Comparison of ENCODE assay signal across 8 cellular contexts in the genomic region with DNA sequence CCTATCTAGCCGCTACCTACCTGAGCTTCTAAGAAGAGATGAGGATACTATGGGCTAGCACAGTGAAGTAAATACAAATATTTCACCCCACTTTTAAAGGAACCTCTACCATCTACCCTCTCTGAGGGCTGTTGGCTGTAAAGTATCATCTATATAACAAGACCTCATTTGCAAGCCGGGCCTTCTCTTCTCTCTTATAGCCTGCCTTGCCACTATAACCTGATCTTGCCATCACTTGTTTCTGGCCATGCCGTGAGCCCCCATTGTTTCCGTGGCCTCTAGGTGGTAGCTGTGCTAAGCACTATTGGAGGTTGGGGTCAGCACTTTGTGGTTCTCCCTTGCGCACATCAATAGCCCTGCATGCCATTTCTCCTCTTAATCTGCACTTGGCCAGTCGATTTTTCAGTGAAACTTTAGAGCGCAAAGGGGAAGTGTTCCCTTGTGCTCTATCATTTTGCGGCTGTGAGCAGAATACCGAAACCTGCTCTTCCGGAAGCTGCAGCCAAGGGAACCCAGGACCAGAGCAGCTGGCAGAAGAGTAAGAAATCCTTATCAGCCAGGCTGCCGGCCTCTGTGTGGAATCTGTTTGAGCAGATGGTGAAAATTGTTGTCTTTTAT. TPM values are rescaled to one million over a fixed set of nuclear protein-coding genes. Genes with fewer than 3 reads are reported as not detected.
DNase-seq lines count a peak whose midpoint lies in the region; ATAC-seq and TF ChIP-seq lines count a peak whose summit lies in the region.
"Not testable (repeated sequence)": the region's sequence is repeated elsewhere in the genome, so short reads cannot be mapped to it uniquely, and the experiment has no call there.

No MANE protein-coding gene starts in this region.

- intact Hi-C loops in activated B cell treated with CpG ODN at 0.5 μM for 24 hours (cut with micrococcal nuclease), result not testable (repeated sequence)

- CTCF ChIA-PET in activated B cell treated with CpG ODN at 0.5 μM for 24 hours (lab: Charles Lee), result not testable (repeated sequence)

- DNase-seq in GM20000 (ENCODE audit: low spot score) (peak; percentile 12), Kasumi-1 (lab: John Stamatoyannopoulos, UW) (peak; percentile 85)
- DNase-seq in activated B cell treated with CpG ODN at 0.5 μM for 24 hours, result not testable (repeated sequence)

- not testable (repeated sequence) for H3K4me1 Mint-ChIP-seq in activated B cell treated with CpG ODN at 0.5 μM for 24 hours

- not testable (repeated sequence) for H3K4me3 ChIP-seq in BLaER1
- peak overlapping the region; percentile 53; the same call in 1 of the 2 replicates for H3K4me3 ChIP-seq in OCI-LY3 (ENCODE audit: low read length)

- POLR2A ChIA-PET in activated B cell treated with CpG ODN at 0.5 μM for 24 hours (lab: Charles Lee), result not testable (repeated sequence)

- not testable (repeated sequence) for H4K20me1 ChIP-seq in BLaER1; OCI-LY3 (ENCODE audit: insufficient read depth, low read length)

- H2AFZ ChIP-seq in OCI-LY3 (ENCODE audit: low read depth, low read length), result not testable (repeated sequence)

- H3K27me3 ChIP-seq in BLaER1; OCI-LY3 (ENCODE audit: low read depth, low read length): not testable (repeated sequence)

- peak overlapping the region; percentile 13 for H3K4me3 Mint-ChIP-seq in activated B cell treated with CpG ODN at 0.5 μM for 24 hours

- peaks cover 18% of the 10 kb centered on the region for H3K4me1 ChIP-seq in BLaER1
- H3K4me1 ChIP-seq in OCI-LY3 (ENCODE audit: low read length), result peaks cover 14% of the 10 kb centered on the region

- H3K27ac ChIP-seq in BLaER1 (peak overlapping the region; percentile 64; the same call in 1 of the 2 replicates), OCI-LY3 (ENCODE audit: low read length) (peak overlapping the region; percentile 66)

- peak overlapping the region; percentile 19; the same call in 1 of the 2 replicates for H3K9ac ChIP-seq in BLaER1
- H3K9ac ChIP-seq in OCI-LY3 (ENCODE audit: low read length), result not testable (repeated sequence)

- peaks cover 14% of the 10 kb centered on the region for H3K27me3 Mint-ChIP-seq in activated B cell treated with CpG ODN at 0.5 μM for 24 hours

- H3K4me2 ChIP-seq in BLaER1 (peak overlapping the region; percentile 67), OCI-LY3 (ENCODE audit: low read length) (peak overlapping the region; percentile 68)

- ATAC-seq in GM18861 (IDR thresholded peaks at IDR 0.05; ENCODE audit: unreplicated experiment) (peak; percentile 86), HG02571 (IDR thresholded peaks at IDR 0.05; ENCODE audit: unreplicated experiment) (peak; percentile 91), HG03103 (IDR thresholded peaks at IDR 0.05; ENCODE audit: low read depth, unreplicated experiment) (peak; percentile 88), activated B cell treated with CpG ODN at 0.5 μM for 24 hours (ENCODE audit: low read depth) (peak; percentile 77)

- H3K36me3 Mint-ChIP-seq in activated B cell treated with CpG ODN at 0.5 μM for 24 hours (ENCODE audit: low read depth), result not testable (repeated sequence)

- H3K9me3 ChIP-seq in BLaER1; OCI-LY3 (ENCODE audit: insufficient read depth, low read length): not testable (repeated sequence)

- not testable (repeated sequence) for TF ChIP-seq CTCF in GM20000 (IDR thresholded peaks at IDR 0.05; ENCODE audit: extremely low read depth, missing control alignments); OCI-LY3 (IDR thresholded peaks at IDR 0.05; ENCODE audit: low read depth, low read length); activated B cell treated with CpG ODN at 0.5 μM for 24 hours (IDR thresholded peaks at IDR 0.05)

- H3K79me2 ChIP-seq in OCI-LY3 (ENCODE audit: low read length), result not testable (repeated sequence)

- H3K9me3 Mint-ChIP-seq in activated B cell treated with CpG ODN at 0.5 μM for 24 hours, result not testable (repeated sequence)

- H3K27ac Mint-ChIP-seq in activated B cell treated with CpG ODN at 0.5 μM for 24 hours, result peak overlapping the region; percentile 37

- H3K36me3 ChIP-seq in BLaER1; OCI-LY3 (replicated peaks; ENCODE audit: low read depth, low read length): not testable (repeated sequence)

RNA-seq across cellular contexts. Expression of a gene that starts 31.7 kb away (rescaled TPM):
- 76.7 and 83.5 TPM in 2 replicates for total RNA-seq in activated B cell treated with CpG ODN at 0.5 μM for 24 hours
